In the genomic region with DNA sequence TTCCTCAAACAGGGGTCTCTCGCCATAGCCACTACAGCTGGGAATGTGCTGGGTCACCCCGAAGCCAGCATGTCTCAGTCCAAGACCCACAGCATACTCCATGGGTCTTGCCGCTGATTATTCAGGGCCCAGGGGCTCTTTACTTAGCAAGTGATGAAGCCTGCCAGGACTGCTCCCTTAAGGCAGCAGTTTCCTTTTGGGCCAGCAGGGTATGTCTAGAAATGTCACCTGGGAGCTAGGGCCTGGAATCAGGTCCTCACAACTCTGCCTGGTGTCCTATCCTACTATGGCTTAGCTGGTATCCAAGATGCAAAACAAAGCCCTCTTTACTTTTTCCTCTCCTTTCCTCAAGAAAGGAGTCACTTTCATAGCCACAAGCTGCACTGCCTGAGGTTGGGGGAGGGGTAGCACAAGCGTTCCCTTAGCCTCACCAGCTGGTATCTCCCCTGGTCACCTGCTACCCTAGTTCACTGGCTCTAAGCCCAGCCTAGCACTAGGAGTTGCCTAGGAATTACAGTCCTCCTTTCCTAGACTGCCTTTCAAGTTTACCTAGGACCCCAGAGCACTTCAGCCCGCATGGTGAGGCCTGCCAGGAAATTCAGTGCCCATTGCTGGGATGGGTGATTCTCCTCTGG, we compare ENCODE assay signal across 1 cellular context.
TF ChIP-seq lines count a peak whose summit lies in the region.

No MANE protein-coding gene starts in this region.

TF ChIP-seq in HCT116, 20 proteins besides CTCF, POLR2A, EP300 and RAD21:
- no peak for TF ChIP-seq TCF7L2 (IDR thresholded peaks at IDR 0.05; ENCODE audit: borderline replicate concordance, extremely low read depth, insufficient read depth, insufficient read length)
- TF ChIP-seq SP1 (IDR thresholded peaks at IDR 0.05; ENCODE audit: low read depth), result no peak
- TF ChIP-seq SRF (IDR thresholded peaks at IDR 0.05; ENCODE audit: low read depth), result no peak
